Comparison of ENCODE assay signal across 9 cellular contexts in the genomic region with DNA sequence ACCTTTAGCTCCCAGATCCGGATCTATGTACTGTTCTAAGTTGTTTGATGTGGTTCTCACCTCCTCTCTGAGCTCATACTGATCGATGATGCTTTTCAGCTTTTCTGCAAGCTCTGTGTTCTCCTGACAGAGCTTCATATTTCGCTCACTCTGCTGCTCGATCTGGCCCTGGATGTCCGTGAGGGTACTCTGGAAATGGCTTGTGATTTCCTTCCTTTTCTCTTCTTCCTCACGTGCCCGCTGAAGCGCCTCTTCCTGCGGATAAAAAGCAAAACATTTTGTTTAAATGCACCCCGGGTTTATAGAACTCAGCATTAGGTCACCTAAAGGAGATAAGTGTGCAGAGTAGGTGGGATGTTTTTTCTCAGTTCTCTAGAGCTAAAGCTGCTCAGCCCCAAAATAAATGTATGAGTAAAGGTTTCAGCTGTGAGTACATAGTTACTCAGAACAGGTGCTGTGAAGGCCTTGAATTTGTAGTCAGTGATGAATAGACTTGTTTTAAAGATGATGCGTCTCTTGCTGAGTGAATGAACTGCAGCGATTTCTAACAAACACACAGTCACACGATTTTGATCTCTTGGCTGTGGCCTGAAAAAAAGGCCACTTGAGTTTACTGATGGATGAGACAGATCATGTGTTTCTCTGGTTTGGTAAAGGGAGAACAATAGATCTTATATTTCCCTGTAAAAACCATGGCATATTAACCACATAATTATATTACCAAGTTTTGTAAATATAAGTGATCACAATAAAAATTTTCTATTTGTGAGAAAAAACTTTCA. TPM values are rescaled to one million over a fixed set of nuclear protein-coding genes. Genes with fewer than 3 reads are reported as not detected.
DNase-seq lines count a peak whose midpoint lies in the region; ATAC-seq and TF ChIP-seq lines count a peak whose summit lies in the region.
"Had no signal": no experiment of that assay in that cellular context is flagged by ENCODE, and none has a peak within 500 bp of the region (broad histone marks: within the 10 kb centered on the region; RNA-seq: fewer than 3 reads in every experiment).

No MANE protein-coding gene starts in this region.

- DNase-seq in NCI-H1105 treated with DMSO at 0.1 percent for 48 hours (lab: John Stamatoyannopoulos, UW) (peak; percentile 6), NCI-H1105 (lab: John Stamatoyannopoulos, UW) (no peak), RWPE2 (ENCODE audit: low spot score) (no peak), inferior parietal cortex (ENCODE audit: extremely low spot score) (peak; percentile 20), ecto neural progenitor cell (ENCODE audit: low spot score) (no peak), adrenal gland (no peak), midbrain (lab: John Stamatoyannopoulos, UW) (no peak)

- TF ChIP-seq POLR2A in adrenal gland (IDR thresholded peaks at IDR 0.05) = no peak

- no peaks in the 10 kb centered on the region for H3K9me3 ChIP-seq in RWPE2 (ENCODE audit: severe bottlenecking)
- H3K9me3 ChIP-seq in adrenal gland (replicated peaks in 1 of 3) = no peaks in the 10 kb centered on the region
- H3K9me3 ChIP-seq: SJSA1 had no signal

- no peaks in the 10 kb centered on the region for H3K36me3 ChIP-seq in RWPE2 (ENCODE audit: low read depth)
- H3K36me3 ChIP-seq in adrenal gland (replicated peaks in 1 of 2) = no peaks in the 10 kb centered on the region
- H3K36me3 ChIP-seq: SJSA1 had no signal

- no peaks in the 10 kb centered on the region for H3K4me1 ChIP-seq in RWPE2 (ENCODE audit: insufficient read depth, poor library complexity, severe bottlenecking)
- no peaks in the 10 kb centered on the region for H3K4me1 ChIP-seq in adrenal gland (replicated peaks in 1 of 2)
- H3K4me1 ChIP-seq: SJSA1 had no signal

- ATAC-seq in HG02970 (IDR thresholded peaks at IDR 0.05; ENCODE audit: low FRiP score, unreplicated experiment) (peak; percentile 86), RWPE2 (ENCODE audit: low read depth) (peak; percentile 45; the same call in 1 of the 3 replicates)

- TF ChIP-seq CTCF in RWPE2 (IDR thresholded peaks at IDR 0.05; ENCODE audit: poor library complexity, severe bottlenecking) (no peak), adrenal gland (IDR thresholded peaks at IDR 0.05) (no peak)

- 74 to 79% (median 76%) methylated on average over 13 of the region's 13 CpGs for WGBS in adrenal gland, 4 donors

- intact Hi-C loops in adrenal gland (cut with DNase I) = no loop called here

- H3K27me3 ChIP-seq in RWPE2 (ENCODE audit: insufficient read depth, poor library complexity, severe bottlenecking) = no peaks in the 10 kb centered on the region
- no peaks in the 10 kb centered on the region for H3K27me3 ChIP-seq in adrenal gland
- H3K27me3 ChIP-seq: SJSA1 had no signal

- H3K4me3 ChIP-seq in RWPE2 (ENCODE audit: severe bottlenecking) (no peak overlapping the region), adrenal gland (no peak overlapping the region)
- H3K4me3 ChIP-seq: SJSA1 had no signal

- H3K27ac ChIP-seq in RWPE2 (ENCODE audit: poor library complexity, severe bottlenecking) (no peak overlapping the region), adrenal gland (no peak overlapping the region)
- H3K27ac ChIP-seq: SJSA1 had no signal

RNA-seq across cellular contexts. Expression of a gene that starts 29.1 kb away (rescaled TPM):
- 1 to 10 TPM in 7 of 8 donors, under 1 TPM in 1; 0.25 to 9.5 (median 3.0) TPM for total RNA-seq in adrenal gland
- 1 to 10 TPM in 2 of 3 donors, under 1 TPM in 1; 0.77 to 2.2 (median 1.1) TPM for polyA plus RNA-seq in adrenal gland
- total RNA-seq: SJSA1 had no signal

Comparison
In these comparisons a context has a peak if more than half of its experiments do, and no peak if none do; other contexts are left out.
1. DNase-seq: peak in NCI-H1105 treated with DMSO at 0.1 percent for 48 hours (single experiment) and inferior parietal cortex (single experiment); none in NCI-H1105 (single experiment), RWPE2 (single experiment), ecto neural progenitor cell (single experiment), adrenal gland (0 of 7) and midbrain (single experiment).